In the genomic region with DNA sequence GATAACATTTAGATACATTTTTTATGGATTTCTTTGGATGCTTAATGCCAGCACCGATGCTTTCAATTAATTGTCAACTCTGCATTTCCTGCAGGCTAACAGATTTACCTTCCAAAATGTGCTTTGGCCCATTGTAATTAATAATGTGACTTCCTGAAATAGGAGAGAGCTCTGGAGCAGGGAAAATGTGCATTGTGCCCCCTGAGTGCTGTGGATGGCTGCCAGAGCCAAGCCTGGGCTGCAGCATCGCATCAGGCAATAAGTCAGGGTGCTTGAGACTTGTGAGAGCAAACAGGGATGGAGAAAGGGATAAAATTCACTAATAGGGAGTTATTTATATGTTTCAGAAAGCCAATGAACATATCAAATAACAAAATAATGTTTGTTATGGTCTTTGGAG, we compare ENCODE assay signal across 17 cellular contexts.
"Had no signal": no experiment of that assay in that cellular context is flagged by ENCODE, and none has a peak within 500 bp of the region (broad histone marks: within the 10 kb centered on the region; RNA-seq: fewer than 3 reads in every experiment).

No MANE protein-coding gene starts in this region.

- FAIRE-seq: urothelium cell line had no signal

- H2AFZ ChIP-seq: neural progenitor cell had no signal

- DNase-seq: activated B cell treated with CpG ODN at 0.5 μM for 24 hours; activated CD4-positive, alpha-beta memory T cell treated with anti-CD3 and anti-CD28 coated beads for 36 hours; activated CD4-positive, alpha-beta T cell treated with anti-CD3 and anti-CD28 coated beads for 4 hours; activated naive CD4-positive, alpha-beta T cell; activated naive CD8-positive, alpha-beta T cell treated with anti-CD3 and anti-CD28 coated beads for 36 hours; activated T-cell treated with anti-CD3 and anti-CD28 coated beads for 4 hours; amniotic stem cell; effector memory CD4-positive, alpha-beta T cell; esophagus squamous epithelium; immature natural killer cell; kidney glomerular epithelial cell; left ventricle myocardium superior; stimulated activated CD4-positive, alpha-beta T cell treated with anti-CD3 and anti-CD28 coated beads, Interleukin-15, amount 100 ng/mL, for 24 hours; stimulated activated CD4-positive, alpha-beta T cell treated with anti-CD3 and anti-CD28 coated beads, Interleukin-2, amount 100 ng/mL, for 48 hours had no signal

- H3K4me2 ChIP-seq: neural progenitor cell had no signal

- ATAC-seq: left ventricle myocardium superior had no signal

- H3K27ac ChIP-seq: esophagus squamous epithelium, neural progenitor cell, tibial nerve had no signal

- H3K27me3 ChIP-seq: esophagus squamous epithelium, neural progenitor cell, tibial nerve had no signal

- H3K36me3 ChIP-seq: esophagus squamous epithelium, neural progenitor cell, tibial nerve had no signal

- H3K4me1 ChIP-seq: esophagus squamous epithelium, neural progenitor cell, tibial nerve had no signal

- H3K9ac ChIP-seq: neural progenitor cell had no signal

- H3K4me3 ChIP-seq: esophagus squamous epithelium, neural progenitor cell, tibial nerve had no signal

- H3K9me3 ChIP-seq: esophagus squamous epithelium, tibial nerve had no signal
